In the genomic region with DNA sequence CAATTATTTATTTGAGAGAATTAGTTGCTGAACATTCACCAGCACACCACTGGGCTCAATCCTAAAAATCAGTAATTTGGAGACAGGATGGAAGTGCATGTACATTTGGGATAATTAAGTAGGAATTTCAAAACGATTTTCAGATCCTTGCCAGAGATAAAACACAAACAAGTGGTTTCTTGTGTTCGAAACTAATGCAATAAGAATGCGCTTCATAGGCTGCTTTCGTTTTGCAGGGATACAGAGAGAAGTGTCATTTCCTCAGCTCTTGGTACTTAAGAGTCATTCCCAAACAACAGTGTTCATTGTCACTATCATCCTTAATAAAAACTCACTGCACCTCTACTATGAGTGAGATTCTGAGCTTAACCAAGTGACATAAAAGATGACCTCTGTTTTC, we compare ENCODE assay signal across 12 cellular contexts. TPM values are rescaled to one million over a fixed set of nuclear protein-coding genes. Genes with fewer than 3 reads are reported as not detected.
DNase-seq lines count a peak whose midpoint lies in the region; FAIRE-seq and TF ChIP-seq lines count a peak whose summit lies in the region.
"Had no signal": no experiment of that assay in that cellular context is flagged by ENCODE, and none has a peak within 500 bp of the region (broad histone marks: within the 10 kb centered on the region; RNA-seq: fewer than 3 reads in every experiment).

No MANE protein-coding gene starts in this region.

- no peak for TF ChIP-seq POLR2A in spleen (IDR thresholded peaks at IDR 0.05)

- H3K9me3 ChIP-seq in spleen: no peaks in the 10 kb centered on the region
- H3K9me3 ChIP-seq: upper lobe of right lung had no signal

- peaks cover 3 to 12% (median 10%) of the 10 kb centered on the region in 6 donors for H3K4me1 ChIP-seq in spleen
- H3K4me1 ChIP-seq: upper lobe of right lung had no signal

- peak overlapping the region in 4 of 8 donors; percentile 12 to 56 (median 36) for H3K27ac ChIP-seq in spleen
- H3K27ac ChIP-seq: upper lobe of right lung, WERI-Rb-1 had no signal

- no peak for TF ChIP-seq CTCF in AG09309 (IDR thresholded peaks at IDR 0.05; ENCODE audit: control insufficient read depth, insufficient read depth, low read depth, low read length, missing control alignments)
- TF ChIP-seq CTCF in bronchial epithelial cell (IDR thresholded peaks at IDR 0.05; ENCODE audit: insufficient read depth, low read length, severe bottlenecking): no peak
- TF ChIP-seq CTCF in spleen (IDR thresholded peaks at IDR 0.05 in 8 of 11, conservative IDR thresholded peaks at IDR 0.05 in 3 of 11): no peak

- H3K36me3 ChIP-seq in bronchial epithelial cell (ENCODE audit: control insufficient read depth, insufficient read depth, low read length) (no peaks in the 10 kb centered on the region), spleen (no peaks in the 10 kb centered on the region)
- H3K36me3 ChIP-seq: upper lobe of right lung, WERI-Rb-1 had no signal

- no peak for FAIRE-seq in bronchial epithelial cell (lab: Jason Lieb, UNC)

- H3K4me3 ChIP-seq in AG09309 (ENCODE audit: control insufficient read depth, low read depth, low read length) (no peak overlapping the region), bronchial epithelial cell (ENCODE audit: low read depth, low read length) (no peak overlapping the region), spleen (peak overlapping the region in 1 of 8 donors; percentile 48)
- H3K4me3 ChIP-seq: upper lobe of right lung had no signal

- WGBS in spleen, 5 donors: 31 to 52% (median 47%) methylated on average over 4 of the region's 4 CpGs

- intact Hi-C loops in spleen (cut with DNase I; ENCODE audit: low total_unique reads): no loop called here

- no peaks in the 10 kb centered on the region for H3K27me3 ChIP-seq in bronchial epithelial cell (ENCODE audit: control insufficient read depth, insufficient read depth, low read length)
- H3K27me3 ChIP-seq in spleen (replicated peaks in 1 of 7): no peaks in the 10 kb centered on the region
- H3K27me3 ChIP-seq: upper lobe of right lung had no signal

- DNase-seq in AG09309 (ENCODE audit: low read depth) (peak; percentile 50), M059J (ENCODE audit: low read depth) (peak; percentile 94), bronchial epithelial cell (ENCODE audit: low read depth) (peak; percentile 80), medulla oblongata (ENCODE audit: extremely low spot score) (peak; percentile 33), SHP77 (lab: John Stamatoyannopoulos, UW) (no peak), retina (no peak), spleen (no peak)
- DNase-seq in stimulated activated CD4-positive, alpha-beta T cell treated with anti-CD3 and anti-CD28 coated beads, Interleukin-4, amount 100 ng/mL, for 1 hour: no peak
- DNase-seq: activated T-cell treated with anti-CD3 and anti-CD28 coated beads, Interleukin-2, amount 50 U/mL, for 4 hours; COR-L47; upper lobe of right lung; WERI-Rb-1 had no signal

RNA-seq across cellular contexts. Expression of a gene that starts 20.6 kb away (rescaled TPM):
- 17.1 and 22.8 TPM in 2 replicates for total RNA-seq in M059J (2014; rRNA removed; shearing (Covaris generic))
- 37.6 and 40.8 TPM in 2 replicates for total RNA-seq in bronchial epithelial cell
- 10 to 100 TPM; 57.9 to 94.5 (median 74.2) TPM for total RNA-seq in spleen
- polyA plus RNA-seq in spleen: 10 to 100 TPM; 11.6 to 17.1 (median 15.3) TPM

Comparison
In these comparisons a context has a peak if more than half of its experiments do, and no peak if none do; other contexts are left out.
1. DNase-seq: peak in AG09309 (single experiment), M059J (single experiment), bronchial epithelial cell (single experiment) and medulla oblongata (single experiment); none in SHP77 (0 of 2), retina (single experiment), spleen (single experiment) and stimulated activated CD4-positive, alpha-beta T cell treated with anti-CD3 and anti-CD28 coated beads, Interleukin-4, amount 100 ng/mL, for 1 hour (single experiment).